ENCODE assay signal across 23 cellular contexts in the genomic region with DNA sequence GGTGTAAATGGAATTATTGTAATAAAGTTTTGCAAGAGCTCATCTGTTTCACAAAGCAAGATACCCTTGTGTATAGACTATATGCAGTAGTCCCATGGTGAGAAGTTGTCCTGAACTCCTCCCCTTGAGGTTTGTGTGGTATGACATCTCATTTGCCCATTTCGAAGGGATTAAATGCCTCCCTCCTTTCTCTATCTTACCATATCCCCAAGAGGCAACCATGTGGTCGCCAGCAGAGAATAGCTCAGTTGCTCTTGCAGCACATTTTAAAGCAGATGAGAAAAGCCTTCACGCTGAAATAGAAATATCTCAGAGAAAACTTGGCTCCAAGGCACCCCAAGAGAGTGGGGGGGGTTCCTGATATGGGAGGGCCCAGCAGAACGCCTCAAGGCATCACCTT. TPM values are rescaled to one million over a fixed set of nuclear protein-coding genes. Genes with fewer than 3 reads are reported as not detected.
DNase-seq lines count a peak whose midpoint lies in the region; ATAC-seq and TF ChIP-seq lines count a peak whose summit lies in the region.
"Had no signal": no experiment of that assay in that cellular context is flagged by ENCODE, and none has a peak within 500 bp of the region (broad histone marks: within the 10 kb centered on the region; RNA-seq: fewer than 3 reads in every experiment).

No MANE protein-coding gene starts in this region.

- no peak for TF ChIP-seq POLR2A in heart left ventricle (IDR thresholded peaks at IDR 0.05)

- H3K27ac ChIP-seq in BLaER1 (no peak overlapping the region), HUES64 (ENCODE audit: low read depth, low read length) (no peak overlapping the region), heart left ventricle (no peak overlapping the region)
- H3K27ac ChIP-seq: A549, foreskin keratinocyte, parathyroid adenoma had no signal

- H3K27ac Mint-ChIP-seq in brain = peak overlapping the region; percentile 12 to 97 (median 35)
- no peak overlapping the region for H3K27ac Mint-ChIP-seq in activated CD8-positive, alpha-beta memory T cell treated with anti-CD3 and anti-CD28 coated beads, Interleukin-2, amount 10 ng/mL, durations not matched to agents 7 days and 5 days
- H3K27ac Mint-ChIP-seq: activated CD4-positive, alpha-beta T cell treated with anti-CD3 and anti-CD28 coated beads, Interleukin-2, amount 10 ng/mL, durations not matched to agents 24 days and 14 days; activated naive CD8-positive, alpha-beta T cell treated with anti-CD3 and anti-CD28 coated beads, Interleukin-2, amount 10 ng/mL, durations not matched to agents 7 days and 5 days; memory B cell; naive B cell had no signal

- ATAC-seq in HG02970 (IDR thresholded peaks at IDR 0.05; ENCODE audit: low FRiP score, unreplicated experiment) (no peak), heart left ventricle (no peak)
- ATAC-seq in activated CD8-positive, alpha-beta memory T cell treated with anti-CD3 and anti-CD28 coated beads, Interleukin-2, amount 10 ng/mL, durations not matched to agents 7 days and 5 days = no peak
- ATAC-seq: A549, foreskin keratinocyte, sciatic nerve had no signal

- H3K4me1 ChIP-seq in BLaER1 (peaks cover 66% of the 10 kb centered on the region), HUES64 (ENCODE audit: insufficient read depth, low read length) (peaks cover 63% of the 10 kb centered on the region), heart left ventricle (peaks cover 0 to 35% (median 18%) of the 10 kb centered on the region in 12 donors)
- H3K4me1 ChIP-seq: foreskin keratinocyte had no signal

- H3K36me3 Mint-ChIP-seq in brain = peaks cover 33% of the 10 kb centered on the region
- H3K36me3 Mint-ChIP-seq in activated CD8-positive, alpha-beta memory T cell treated with anti-CD3 and anti-CD28 coated beads, Interleukin-2, amount 10 ng/mL, durations not matched to agents 7 days and 5 days = peaks cover 1% of the 10 kb centered on the region
- H3K36me3 Mint-ChIP-seq: memory B cell, naive B cell had no signal

- H3K4me3 ChIP-seq in BLaER1 (no peak overlapping the region), HUES64 (ENCODE audit: low read length) (peak overlapping the region; percentile 95), heart left ventricle (no peak overlapping the region)
- H3K4me3 ChIP-seq: A549 had no signal

- H4K20me1 ChIP-seq in BLaER1 = peaks cover 34% of the 10 kb centered on the region

- 15% methylated on average over 3 of the region's 4 CpGs for WGBS in HUES64
- WGBS in heart left ventricle, 4 donors = 54 to 88% (median 72%) methylated on average over 4 of the region's 4 CpGs

- DNase-seq in myocyte (ENCODE audit: low read depth) = peak; percentile 32
- DNase-seq in HUDEP-2 (lab: John Stamatoyannopoulos, UW; ENCODE audit: unreplicated experiment in 76 of 76) = no peak
- DNase-seq in activated CD8-positive, alpha-beta memory T cell treated with anti-CD3 and anti-CD28 coated beads, Interleukin-2, amount 10 ng/mL, durations not matched to agents 7 days and 5 days = no peak
- DNase-seq in heart left ventricle = no peak
- DNase-seq: activated CD4-positive, alpha-beta T cell treated with anti-CD3 and anti-CD28 coated beads, Interleukin-2, amount 10 ng/mL, durations not matched to agents 24 days and 14 days; activated naive CD8-positive, alpha-beta T cell treated with anti-CD3 and anti-CD28 coated beads, Interleukin-2, amount 10 ng/mL, durations not matched to agents 7 days and 5 days; Caco-2; effector CD4-positive, alpha-beta T cell; foreskin keratinocyte; HCEC 1CT; kidney glomerular epithelial cell; naive B cell; NCI-H2081 treated with DMSO at 0.1 percent for 48 hours; SIG-M5; stimulated activated CD8-positive, alpha-beta memory T cell treated with anti-CD3 and anti-CD28 coated beads, Interleukin-4, amount 100 ng/mL, for 48 hours had no signal

- H3K4me2 ChIP-seq in BLaER1 = peak overlapping the region; percentile 73
- H3K4me2 ChIP-seq: A549 had no signal

- TF ChIP-seq CTCF in brain (conservative IDR thresholded peaks at IDR 0.05) = no peak
- TF ChIP-seq CTCF in heart left ventricle (IDR thresholded peaks at IDR 0.05) = no peak

- CTCF ChIA-PET in activated CD8-positive, alpha-beta memory T cell treated with anti-CD3 and anti-CD28 coated beads, Interleukin-2, amount 10 ng/mL, durations not matched to agents 7 days and 5 days (lab: Charles Lee) = no interaction called here

- H3K27me3 ChIP-seq in BLaER1 = peaks cover 43% of the 10 kb centered on the region
- no peaks in the 10 kb centered on the region for H3K27me3 ChIP-seq in HUES64 (ENCODE audit: insufficient read depth, low read length)
- peaks cover 0 to 52% (median 6%) of the 10 kb centered on the region in 9 donors for H3K27me3 ChIP-seq in heart left ventricle

- no peaks in the 10 kb centered on the region for H3K36me3 ChIP-seq in BLaER1
- H3K36me3 ChIP-seq in HUES64 (ENCODE audit: insufficient read depth, low read length) = peaks cover 66% of the 10 kb centered on the region
- no peaks in the 10 kb centered on the region for H3K36me3 ChIP-seq in heart left ventricle

- H3K27me3 Mint-ChIP-seq in brain = peaks cover 19% of the 10 kb centered on the region
- H3K27me3 Mint-ChIP-seq in activated CD8-positive, alpha-beta memory T cell treated with anti-CD3 and anti-CD28 coated beads, Interleukin-2, amount 10 ng/mL, durations not matched to agents 7 days and 5 days = peaks cover 77% of the 10 kb centered on the region

- no peaks in the 10 kb centered on the region for H3K9me3 Mint-ChIP-seq in brain
- H3K9me3 Mint-ChIP-seq in activated CD8-positive, alpha-beta memory T cell treated with anti-CD3 and anti-CD28 coated beads, Interleukin-2, amount 10 ng/mL, durations not matched to agents 7 days and 5 days (ENCODE audit: low read depth) = no peaks in the 10 kb centered on the region
- H3K9me3 Mint-ChIP-seq: activated CD4-positive, alpha-beta T cell treated with anti-CD3 and anti-CD28 coated beads, Interleukin-2, amount 10 ng/mL, durations not matched to agents 24 days and 14 days; activated naive CD8-positive, alpha-beta T cell treated with anti-CD3 and anti-CD28 coated beads, Interleukin-2, amount 10 ng/mL, durations not matched to agents 7 days and 5 days; memory B cell had no signal

- H3K9ac ChIP-seq in BLaER1 = no peak overlapping the region
- H3K9ac ChIP-seq in HUES64 (ENCODE audit: low read depth, low read length) = no peak overlapping the region
- H3K9ac ChIP-seq: parathyroid adenoma had no signal

- H3K4me1 Mint-ChIP-seq in brain = peaks cover 68% of the 10 kb centered on the region
- H3K4me1 Mint-ChIP-seq in activated CD8-positive, alpha-beta memory T cell treated with anti-CD3 and anti-CD28 coated beads, Interleukin-2, amount 10 ng/mL, durations not matched to agents 7 days and 5 days = peaks cover 11% of the 10 kb centered on the region

- intact Hi-C loops in heart left ventricle (cut with DNase I) = loop anchor here in 9 of 10 donors (5.0 to 10.0 kb wide), 6 partner anchors 168 to 435 kb away; no protein-coding TSS in a partner anchor

- peak overlapping the region; percentile 95 to 99 (median 98) for H3K4me3 Mint-ChIP-seq in brain
- H3K4me3 Mint-ChIP-seq in activated CD8-positive, alpha-beta memory T cell treated with anti-CD3 and anti-CD28 coated beads, Interleukin-2, amount 10 ng/mL, durations not matched to agents 7 days and 5 days = no peak overlapping the region
- H3K4me3 Mint-ChIP-seq: activated CD4-positive, alpha-beta T cell treated with anti-CD3 and anti-CD28 coated beads, Interleukin-2, amount 10 ng/mL, durations not matched to agents 24 days and 14 days; activated naive CD8-positive, alpha-beta T cell treated with anti-CD3 and anti-CD28 coated beads, Interleukin-2, amount 10 ng/mL, durations not matched to agents 7 days and 5 days; memory B cell; naive B cell had no signal

- H3K9me3 ChIP-seq in BLaER1 = no peaks in the 10 kb centered on the region
- no peaks in the 10 kb centered on the region for H3K9me3 ChIP-seq in HUES64 (ENCODE audit: insufficient read depth, low read depth, low read length)
- no peaks in the 10 kb centered on the region for H3K9me3 ChIP-seq in heart left ventricle
- H3K9me3 ChIP-seq: Caco-2 had no signal

RNA-seq across cellular contexts. Expression of a gene that starts 4.6 kb away (rescaled TPM):
- 146 TPM for polyA plus RNA-seq in HUES64 (2013, experiment 1 of 2)
- polyA plus RNA-seq in HUES64 (2013, experiment 2 of 2) = 175 TPM
- polyA plus RNA-seq in brain (ENCODE audit: insufficient read depth, low read depth, low replicate concordance) = 34.2 TPM
- 0.27 and 0.99 TPM in 2 replicates for total RNA-seq in myocyte
- 1.9 TPM for polyA plus RNA-seq in myocyte (2012)
- under 1 TPM in 1 of 2 experiments, not detected in 1; 0.40 TPM for total RNA-seq in activated CD8-positive, alpha-beta memory T cell treated with anti-CD3 and anti-CD28 coated beads, Interleukin-2, amount 10 ng/mL, durations not matched to agents 7 days and 5 days
- 10 to 100 TPM in 1 of 9 donors, 1 to 10 TPM in 8; 4.2 to 12.7 (median 7.2) TPM for total RNA-seq in heart left ventricle
- polyA plus RNA-seq in heart left ventricle = 1 to 10 TPM; 2.2 to 2.9 TPM
- total RNA-seq: activated naive CD8-positive, alpha-beta T cell treated with anti-CD3 and anti-CD28 coated beads, Interleukin-2, amount 10 ng/mL, durations not matched to agents 7 days and 5 days had no signal
